34 cellular contexts compared by ENCODE assay signal in genomic region chr10:130240409-130240808, GRCh38.
A peak's percentile ranks its signal among the peaks of the same experiment; 100 is the strongest.
DNase-seq lines count a peak whose midpoint lies in the region; ATAC-seq, FAIRE-seq and TF ChIP-seq lines count a peak whose summit lies in the region.
"Had no signal": no experiment of that assay in that cellular context is flagged by ENCODE, and none has a peak within 500 bp of the region (broad histone marks: within the 10 kb centered on the region; RNA-seq: fewer than 3 reads in every experiment).

No MANE protein-coding gene starts in this region.

- H3K4ac ChIP-seq in neuronal stem cell (ENCODE audit: low read length) = no peak overlapping the region

- no peak for DNase-seq in HepG2 (ENCODE audit: low spot score)
- DNase-seq in right lobe of liver = no peak
- DNase-seq in frontal cortex (ENCODE audit: low spot score in 2 of 2) = no peak
- DNase-seq in neuronal stem cell (ENCODE audit: low spot score) = no peak
- no peak for DNase-seq in mesenteric fat pad (ENCODE audit: low spot score)
- DNase-seq in glomerular visceral epithelial cell (ENCODE audit: extremely low spot score) = no peak
- DNase-seq: 8988T; ACHN; AML-193; BE2C; C1 segment of cervical spinal cord; Caco-2; Calu3; CD4-positive, alpha-beta memory T cell; CD4-positive, alpha-beta T cell; CD4-positive, CD25-positive, alpha-beta regulatory T cell; CD8-positive, alpha-beta memory T cell; CD8-positive, alpha-beta T cell; COR-L47; DMS 273 treated with DMSO at 0.1 percent for 48 hours; DMS153; DMS53; DMS79; DMS79 treated with DMSO at 0.1 percent for 48 hours; DND-41; EL had no signal

- no peak overlapping the region for H4K91ac ChIP-seq in neuronal stem cell (ENCODE audit: low read depth, low read length, poor library complexity)

- no peak overlapping the region for H3K23ac ChIP-seq in neuronal stem cell (ENCODE audit: low read depth, low read length, poor library complexity)

- no peak overlapping the region for H2BK5ac ChIP-seq in neuronal stem cell (ENCODE audit: low read length)

- no TSS peak for BruUV-seq in HepG2 (replicated peaks; lab: Mats Ljungman, UMichigan)

- CTCF ChIA-PET in HepG2 (lab: Yijun Ruan, JAX; ENCODE audit: low intra/inter-chr PET ratio, low total read pairs) = no interaction called here
- CTCF ChIA-PET in HEK293 (lab: Yijun Ruan, JAX) = no interaction called here

- no peaks in the 10 kb centered on the region for H4K20me1 ChIP-seq in HepG2 (ENCODE audit: insufficient read depth, low read length)

- H3K4me2 ChIP-seq in HepG2 (ENCODE audit: low read depth, low read length) = no peak overlapping the region
- no peak overlapping the region for H3K4me2 ChIP-seq in neuronal stem cell (ENCODE audit: insufficient read depth, low read length, poor library complexity, severe bottlenecking)
- H3K4me2 ChIP-seq: A549; BLaER1; BLaER1 treated with 17β-estradiol and CSF1 and Interleukin-3, amounts not matched to agents 10 nM and 100 nM had no signal

- H3K27me3 ChIP-seq in HepG2 (ENCODE audit: control insufficient read depth in 1 of 2, insufficient read depth in 2 of 2, low read length in 2 of 2) = 0 out of 5 replicates have a peak, but pooled peaks cover 0 to 1% of the 10 kb centered on the region in 2 experiments
- H3K27me3 ChIP-seq in right lobe of liver = no peaks in the 10 kb centered on the region
- no peaks in the 10 kb centered on the region for H3K27me3 ChIP-seq in neuronal stem cell (ENCODE audit: control insufficient read depth in 3 of 3, insufficient read depth in 3 of 3, low read depth in 1 of 3, low read length in 3 of 3)
- H3K27me3 ChIP-seq: BE2C had no signal

- TF ChIP-seq RAD21 in HepG2 (CRISPR knock-in tag; IDR thresholded peaks at IDR 0.05) = no peak

- H3K27ac ChIP-seq in HepG2 (ENCODE audit: extremely low read length, insufficient read depth, low read length) = no peak overlapping the region
- H3K27ac ChIP-seq in right lobe of liver = no peak overlapping the region
- H3K27ac ChIP-seq in HEK293 (ENCODE audit: extremely low read depth, low read depth, low read length) = no peak overlapping the region
- H3K27ac ChIP-seq in neuronal stem cell (replicated peaks; ENCODE audit: low read length) = no peak overlapping the region
- H3K27ac ChIP-seq: 22Rv1; A549; BLaER1; BLaER1 treated with 17β-estradiol and CSF1 and Interleukin-3, amounts not matched to agents 10 nM and 100 nM; C4-2B had no signal

- no peak for TF ChIP-seq EP300 in HepG2 (IDR thresholded peaks at IDR 0.05; ENCODE audit: low read depth in 2 of 2, low read length in 2 of 2)
- no peak for TF ChIP-seq EP300 in HepG2 (CRISPR knock-in tag; IDR thresholded peaks at IDR 0.05; ENCODE audit: borderline replicate concordance)

- H3K4me3 ChIP-seq in HepG2 (replicated peaks in 1 of 3; ENCODE audit: insufficient read depth in 1 of 3, low read depth in 2 of 3, low read length in 3 of 3) (no peak overlapping the region), right lobe of liver (no peak overlapping the region), HEK293 (ENCODE audit: low read depth, low read length) (no peak overlapping the region), neuronal stem cell (ENCODE audit: low read length in 2 of 2) (no peak overlapping the region)
- H3K4me3 ChIP-seq: A549; BLaER1; BLaER1 treated with 17β-estradiol and CSF1 and Interleukin-3, amounts not matched to agents 10 nM and 100 nM had no signal

- POLR2A ChIA-PET in HepG2 (lab: Yijun Ruan, JAX) = no interaction called here
- POLR2A ChIA-PET in HEK293 (lab: Yijun Ruan, JAX) = no interaction called here

- no peak overlapping the region for H2AK5ac ChIP-seq in neuronal stem cell (ENCODE audit: low read depth, low read length)

- no peak overlapping the region for H3K18ac ChIP-seq in neuronal stem cell (ENCODE audit: low read length)

- no peak for ATAC-seq in HepG2
- ATAC-seq in right lobe of liver = no peak
- ATAC-seq: A549; CD8-positive, alpha-beta T cell had no signal

- H3K14ac ChIP-seq in neuronal stem cell (ENCODE audit: low read length) = no peak overlapping the region

- WGBS in HepG2 (ENCODE audit: low lambda C conversion rate) = 0% methylated on average over 2 of the region's 2 CpGs
- WGBS in right lobe of liver (ENCODE audit: insufficient coverage, low coverage, low lambda C conversion rate, missing lambda C conversion rate) = 58% methylated on average over 2 of the region's 2 CpGs
- WGBS in neuronal stem cell (ENCODE audit: extremely low coverage in 2 of 2, insufficient read length in 2 of 2, insufficient replicate concordance in 1 of 2), 2 donors = no CpG with 5 or more reads among the region's 2 CpGs

- no peak overlapping the region for H3K9ac ChIP-seq in HepG2 (ENCODE audit: insufficient read depth, low read depth, low read length)
- no peak overlapping the region for H3K9ac ChIP-seq in neuronal stem cell (ENCODE audit: low read depth, low read length, poor library complexity)
- H3K9ac ChIP-seq: BLaER1; BLaER1 treated with 17β-estradiol and CSF1 and Interleukin-3, amounts not matched to agents 10 nM and 100 nM had no signal

- no peak overlapping the region for H2AFZ ChIP-seq in HepG2 (ENCODE audit: low read length)
- no peak overlapping the region for H2AFZ ChIP-seq in neuronal stem cell (ENCODE audit: low read length)

- H2BK12ac ChIP-seq in neuronal stem cell (ENCODE audit: low read length) = no peak overlapping the region

- H3K4me1 ChIP-seq in HepG2 (ENCODE audit: insufficient read depth, low read length) (no peaks in the 10 kb centered on the region), right lobe of liver (no peaks in the 10 kb centered on the region), HEK293 (ENCODE audit: control insufficient read depth, insufficient read depth, low read length) (no peaks in the 10 kb centered on the region), neuronal stem cell (ENCODE audit: control insufficient read depth in 2 of 2, insufficient read depth in 1 of 2, low read depth in 1 of 2, low read length in 2 of 2) (no peaks in the 10 kb centered on the region)
- H3K4me1 ChIP-seq: A549, BE2C, Caco-2 had no signal

- no peak overlapping the region for H2BK15ac ChIP-seq in neuronal stem cell (ENCODE audit: low read length)

- TF ChIP-seq POLR2A in HepG2 (IDR thresholded peaks at IDR 0.05; ENCODE audit: insufficient read depth in 1 of 2, low read depth in 2 of 2, low read length in 2 of 2) = no peak
- TF ChIP-seq POLR2A in right lobe of liver (IDR thresholded peaks at IDR 0.05) = no peak

- TF ChIP-seq CTCF in HepG2 (CRISPR knock-in tag; IDR thresholded peaks at IDR 0.05) = no peak
- no peak for TF ChIP-seq CTCF in right lobe of liver (IDR thresholded peaks at IDR 0.05)
- no peak for TF ChIP-seq CTCF in HEK293 (tag by site-specific recombination; IDR thresholded peaks at IDR 0.05)

- intact Hi-C loops in HepG2 (cut with micrococcal nuclease; ENCODE audit: unreplicated experiment) (no loop called here), right lobe of liver (cut with DNase I) (no loop called here)

- no peaks in the 10 kb centered on the region for H3K79me1 ChIP-seq in neuronal stem cell (ENCODE audit: low read depth, low read length)

- no peak for FAIRE-seq in HepG2 (lab: Jason Lieb, UNC)
- peak; percentile 11 for FAIRE-seq in A204.1 (lab: Jason Lieb, UNC)
- FAIRE-seq in frontal cortex (lab: Jason Lieb, UNC) = peak; percentile 19
- FAIRE-seq: A549, D721Med had no signal

- H3K36me3 ChIP-seq in HepG2 (replicated peaks in 1 of 2; ENCODE audit: control insufficient read depth in 1 of 2, insufficient read depth in 2 of 2, low read length in 2 of 2) (no peaks in the 10 kb centered on the region), right lobe of liver (no peaks in the 10 kb centered on the region), HEK293 (ENCODE audit: control insufficient read depth in 2 of 2, insufficient read depth in 1 of 2, low read length in 2 of 2) (no peaks in the 10 kb centered on the region), neuronal stem cell (replicated peaks in 1 of 2; ENCODE audit: control insufficient read depth in 2 of 2, insufficient read depth in 2 of 2, low read length in 2 of 2) (no peaks in the 10 kb centered on the region)
- H3K36me3 ChIP-seq: BE2C; BLaER1; BLaER1 treated with 17β-estradiol and CSF1 and Interleukin-3, amounts not matched to agents 10 nM and 100 nM had no signal

- no peak overlapping the region for H2BK120ac ChIP-seq in neuronal stem cell (ENCODE audit: low read depth, low read length)

- H3K9me3 ChIP-seq in HepG2 (ENCODE audit: low read length) = peaks cover 5% of the 10 kb centered on the region; the same call in 1 of the 2 replicates
- no peaks in the 10 kb centered on the region for H3K9me3 ChIP-seq in right lobe of liver
- H3K9me3 ChIP-seq in HEK293 (ENCODE audit: control insufficient read depth, insufficient read depth, low read depth, low read length) = no peaks in the 10 kb centered on the region; the same call in 1 of the 2 replicates
- peaks cover 0 to 2% of the 10 kb centered on the region in 2 donors for H3K9me3 ChIP-seq in neuronal stem cell (replicated peaks in 1 of 2; ENCODE audit: control insufficient read depth in 2 of 2, insufficient read depth in 1 of 2, low read depth in 1 of 2, low read length in 2 of 2)
- H3K9me3 ChIP-seq: BE2C, Caco-2 had no signal

- in situ Hi-C loops in HepG2 (cut with HindIII; ENCODE audit: extremely low pct_ligation_motif_present, low pct_unique_long_range_greater_than_20kb) = no loop called here

- H3K79me2 ChIP-seq in HepG2 (ENCODE audit: insufficient read depth, low read length) = no peaks in the 10 kb centered on the region

- no peak overlapping the region for H4K8ac ChIP-seq in neuronal stem cell (ENCODE audit: low read depth, low read length)

TF ChIP-seq in HepG2, 621 proteins besides CTCF, POLR2A, EP300 and RAD21:
- TF ChIP-seq KMT2B (CRISPR knock-in tag; IDR thresholded peaks at IDR 0.05) = no peak
- peak; percentile 87 for TF ChIP-seq CREB1 (IDR thresholded peaks at IDR 0.05)
- no peak for TF ChIP-seq CREB1 (CRISPR knock-in tag; IDR thresholded peaks at IDR 0.05)

TF ChIP-seq in HEK293, 187 proteins besides CTCF, POLR2A, EP300 and RAD21:
- peak; percentile 61 for TF ChIP-seq ZNF513 (tag by site-specific recombination; IDR thresholded peaks at IDR 0.05)
- no peak for TF ChIP-seq ZNF416 (tag by site-specific recombination; IDR thresholded peaks at IDR 0.05)

Comparison
In these comparisons a context has a peak if more than half of its experiments do, and no peak if none do; other contexts are left out.
1. Of the 63 proteins assayed by ChIP-seq in both HepG2 and HEK293: peak only in HepG2: none; only in HEK293: ZNF513; in both: none; in neither: 62.